ENCODE assay signal across 12 cellular contexts in genomic region chr12:3336606-3337311, GRCh38.
DNase-seq lines count a peak whose midpoint lies in the region; ATAC-seq and TF ChIP-seq lines count a peak whose summit lies in the region.
"Had no signal": no experiment of that assay in that cellular context is flagged by ENCODE, and none has a peak within 500 bp of the region (broad histone marks: within the 10 kb centered on the region; RNA-seq: fewer than 3 reads in every experiment).

No MANE protein-coding gene starts in this region.

- H3K9me3 ChIP-seq in HUES48 (ENCODE audit: control insufficient read depth, insufficient read depth, low read length) = no peaks in the 10 kb centered on the region
- no peaks in the 10 kb centered on the region for H3K9me3 ChIP-seq in body of pancreas
- no peaks in the 10 kb centered on the region for H3K9me3 ChIP-seq in A673 (ENCODE audit: low read depth, low read length, poor library complexity, severe bottlenecking)

- WGBS in body of pancreas, 2 donors = 62 to 82% methylated on average over 13 of the region's 13 CpGs

- peak; percentile 57 for ATAC-seq in body of pancreas

- H3K4me3 ChIP-seq in HUES48 (ENCODE audit: low read depth, low read length) (no peak overlapping the region), body of pancreas (no peak overlapping the region), brain microvascular endothelial cell (ENCODE audit: low read depth, low read length) (no peak overlapping the region), A673 (ENCODE audit: low read depth, low read length, poor library complexity, severe bottlenecking) (no peak overlapping the region)

- intact Hi-C loops in body of pancreas (cut with DNase I) (no loop called here), A673 (cut with micrococcal nuclease; ENCODE audit: unreplicated experiment) (no loop called here)

- no peak overlapping the region for H3K9ac ChIP-seq in HUES48 (ENCODE audit: low read depth, low read length)
- H3K9ac ChIP-seq: KMS-11 had no signal

- H3K27me3 ChIP-seq in HUES48 (ENCODE audit: control insufficient read depth, insufficient read depth, low read length) (no peaks in the 10 kb centered on the region; the same call in 1 of the 2 replicates), body of pancreas (no peaks in the 10 kb centered on the region), brain microvascular endothelial cell (replicated peaks) (peaks cover 3% of the 10 kb centered on the region), A673 (replicated peaks; ENCODE audit: insufficient read depth, low read depth, low read length, poor library complexity) (no peaks in the 10 kb centered on the region)

- no peak for TF ChIP-seq CTCF in body of pancreas (IDR thresholded peaks at IDR 0.05)
- no peak for TF ChIP-seq CTCF in brain microvascular endothelial cell (IDR thresholded peaks at IDR 0.05; ENCODE audit: low read depth, low read length, missing control alignments)
- no peak for TF ChIP-seq CTCF in A673 (conservative IDR thresholded peaks at IDR 0.05; ENCODE audit: low read depth, low read length)

- in situ Hi-C loops in brain microvascular endothelial cell (cut with HindIII; ENCODE audit: low pct_ligation_motif_present, low sequenced_read_pairs) = no loop called here

- DNase-seq in body of pancreas (peak in 3 of 4 donors; percentile 12 to 36 (median 28)), hypothalamus (lab: John Stamatoyannopoulos, UW) (peak in 42 of 51 donors; percentile 15 to 87 (median 66)), retina (peak; percentile 59), AG08396 (ENCODE audit: low spot score) (no peak), brain microvascular endothelial cell (no peak), HPDE6-E6E7 (ENCODE audit: extremely low spot score) (no peak), A673 (ENCODE audit: low spot score) (no peak)
- DNase-seq: CD4-positive, alpha-beta T cell; small intestine had no signal

- H3K27ac ChIP-seq in HUES48 (ENCODE audit: low read depth, low read length) = peak overlapping the region; percentile 59
- H3K27ac ChIP-seq in body of pancreas = no peak overlapping the region
- H3K27ac ChIP-seq in brain microvascular endothelial cell = no peak overlapping the region
- H3K27ac ChIP-seq in A673 (ENCODE audit: low read depth, low read length, poor library complexity, severe bottlenecking) = no peak overlapping the region
- H3K27ac ChIP-seq: KMS-11, VCaP had no signal

- CTCF ChIA-PET in A673 (lab: Charles Lee) = no interaction called here

- no peak for TF ChIP-seq POLR2A in body of pancreas (IDR thresholded peaks at IDR 0.05)

- H3K36me3 ChIP-seq in HUES48 (ENCODE audit: control insufficient read depth, insufficient read depth, low read length) = no peaks in the 10 kb centered on the region
- H3K36me3 ChIP-seq in body of pancreas (replicated peaks in 1 of 2; ENCODE audit: insufficient read depth in 1 of 2, low read depth in 2 of 2) = no peaks in the 10 kb centered on the region
- H3K36me3 ChIP-seq in brain microvascular endothelial cell (replicated peaks) = no peaks in the 10 kb centered on the region
- H3K36me3 ChIP-seq in A673 (ENCODE audit: insufficient read depth, low read length, poor library complexity, severe bottlenecking) = no peaks in the 10 kb centered on the region

- peaks cover 8% of the 10 kb centered on the region; the same call in 1 of the 2 replicates for H3K4me1 ChIP-seq in HUES48 (ENCODE audit: control insufficient read depth, insufficient read depth, low read length)
- H3K4me1 ChIP-seq in body of pancreas = peaks cover 18% of the 10 kb centered on the region
- no peaks in the 10 kb centered on the region for H3K4me1 ChIP-seq in A673 (ENCODE audit: insufficient read depth, low read length, poor library complexity, severe bottlenecking)

- POLR2A ChIA-PET in A673 (lab: Charles Lee; ENCODE audit: low non-redundant PET) = no interaction called here

- no TSS peak for BruUV-seq in A673 (replicated peaks; lab: Mats Ljungman, UMichigan)

Comparison
In these comparisons a context has a peak if more than half of its experiments do, and no peak if none do; other contexts are left out.
1. DNase-seq: peak in body of pancreas (3 of 4), hypothalamus (42 of 51) and retina (single experiment); none in AG08396 (single experiment), brain microvascular endothelial cell (single experiment), HPDE6-E6E7 (single experiment) and A673 (single experiment).